Comparison of ENCODE assay signal across 1 cellular context in the genomic region with DNA sequence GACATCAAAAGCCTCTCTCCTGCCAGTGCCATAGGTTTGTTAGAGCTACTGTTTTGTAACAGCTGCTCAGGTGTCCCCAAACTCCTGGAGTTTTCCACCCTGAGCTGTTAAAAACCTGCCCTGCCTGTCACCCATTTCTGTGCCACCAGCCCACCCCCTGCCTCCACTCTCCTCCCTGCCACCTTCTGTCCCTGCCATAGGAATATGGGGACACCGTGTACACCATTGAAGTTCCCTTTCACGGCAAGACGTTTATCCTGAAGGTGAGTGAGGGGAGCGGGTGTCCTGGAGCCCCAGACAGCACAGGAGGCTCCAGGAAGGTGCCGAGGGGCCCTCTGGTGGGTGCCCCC.
TF ChIP-seq lines count a peak whose summit lies in the region.

No MANE protein-coding gene starts in this region.

TF ChIP-seq in endothelial cell of umbilical vein, 7 proteins besides CTCF, POLR2A, EP300 and RAD21:
- TF ChIP-seq FOS (IDR thresholded peaks at IDR 0.05; ENCODE audit: borderline replicate concordance, insufficient read depth, low read length) (no peak), POLR2AphosphoS5 (IDR thresholded peaks at IDR 0.05; ENCODE audit: insufficient read depth, low read depth, low read length) (no peak), EZH2 (IDR thresholded peaks at IDR 0.05; ENCODE audit: borderline replicate concordance, low read depth, low read length, severe bottlenecking) (no peak), GATA2 (IDR thresholded peaks at IDR 0.05; ENCODE audit: insufficient read depth, insufficient read length, low read depth, low read length) (no peak), JUN (IDR thresholded peaks at IDR 0.05; ENCODE audit: borderline replicate concordance, insufficient read depth, insufficient read length, low read depth) (no peak), MYC (IDR thresholded peaks at IDR 0.05; ENCODE audit: low read depth, low read length) (no peak)
- TF ChIP-seq, protein P1, sequence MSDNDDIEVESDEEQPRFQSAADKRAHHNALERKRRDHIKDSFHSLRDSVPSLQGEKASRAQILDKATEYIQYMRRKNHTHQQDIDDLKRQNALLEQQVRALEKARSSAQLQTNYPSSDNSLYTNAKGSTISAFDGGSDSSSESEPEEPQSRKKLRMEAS (IDR thresholded peaks at IDR 0.05; ENCODE audit: insufficient read depth, insufficient read length) = no peak
